ENCODE assay signal across 8 cellular contexts in the genomic region with DNA sequence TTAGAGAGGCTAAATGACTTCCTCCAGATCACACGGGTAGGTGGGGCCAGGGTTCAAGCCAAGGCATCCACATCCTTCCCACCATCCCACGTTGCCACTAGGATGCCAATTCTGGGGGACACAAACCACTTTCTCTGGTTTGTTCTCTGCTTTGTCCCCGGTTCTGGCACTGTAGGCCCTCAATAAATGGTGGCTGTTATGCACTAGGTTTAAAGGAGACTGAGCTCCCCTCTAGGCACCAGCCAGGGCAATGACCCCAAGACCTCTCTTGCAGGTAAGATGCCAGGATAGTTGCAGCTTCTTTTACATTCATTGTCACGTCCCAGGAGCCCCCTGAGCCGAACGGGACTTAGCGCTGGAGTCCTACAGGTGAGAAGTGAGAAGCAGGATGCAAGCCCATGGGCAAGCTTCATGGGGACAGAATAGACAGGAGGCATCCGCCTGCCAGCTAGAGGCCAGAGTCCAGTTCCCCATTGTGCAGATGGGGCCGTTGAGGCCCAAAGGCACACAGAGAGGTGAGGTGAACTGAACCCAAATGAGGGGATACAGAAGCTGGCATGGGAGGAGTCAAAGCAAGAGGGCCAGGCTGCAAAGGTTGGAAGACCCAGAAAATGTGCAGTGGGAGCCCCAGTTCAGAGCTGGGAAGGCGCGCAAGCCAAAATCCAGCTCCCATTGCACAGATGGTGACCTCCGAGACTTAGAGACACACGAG. TPM values are rescaled to one million over a fixed set of nuclear protein-coding genes. Genes with fewer than 3 reads are reported as not detected.
DNase-seq lines count a peak whose midpoint lies in the region; ATAC-seq and TF ChIP-seq lines count a peak whose summit lies in the region.

No MANE protein-coding gene starts in this region.

- POLR2A ChIA-PET in Caco-2 (lab: Charles Lee): interaction anchor here (1.0 to 2.1 kb wide), 14 partner anchors 13 to 393 kb away, joined by 3 to 19 read pairs (median 4); a partner anchor contains a TSS

- no peaks in the 10 kb centered on the region for H3K9me3 ChIP-seq in Caco-2
- no peaks in the 10 kb centered on the region for H3K9me3 ChIP-seq in ectodermal cell (ENCODE audit: control insufficient read depth, low read length)
- H3K9me3 ChIP-seq in neuronal stem cell (replicated peaks in 1 of 2; ENCODE audit: control insufficient read depth in 2 of 2, insufficient read depth in 1 of 2, low read depth in 1 of 2, low read length in 2 of 2): peaks cover 0 to 2% of the 10 kb centered on the region in 2 donors

- no peak overlapping the region for H2AFZ ChIP-seq in neuronal stem cell (ENCODE audit: low read length)

- H2BK120ac ChIP-seq in neuronal stem cell (ENCODE audit: low read depth, low read length): no peak overlapping the region

- DNase-seq in Caco-2 (peak in 1 of 2 experiments; percentile 47), NB4 (ENCODE audit: low read depth) (no peak), neuronal stem cell (ENCODE audit: low spot score) (no peak), NCI-H446 (lab: John Stamatoyannopoulos, UW) (no peak), inferior parietal cortex (ENCODE audit: extremely low spot score) (no peak)
- DNase-seq in activated CD8-positive, alpha-beta memory T cell treated with anti-CD3 and anti-CD28 coated beads, Interleukin-2, amount 50 U/mL, for 4 hours: no peak

- no peak overlapping the region for H3K4ac ChIP-seq in neuronal stem cell (ENCODE audit: low read length)

- TF ChIP-seq CTCF in Caco-2 (IDR thresholded peaks at IDR 0.05; ENCODE audit: insufficient read depth in 1 of 2, low read depth in 1 of 2, low read length in 1 of 2, severe bottlenecking in 1 of 2, unreplicated experiment in 1 of 2) (no peak), NB4 (IDR thresholded peaks at IDR 0.05; ENCODE audit: low read depth, low read length) (no peak)

- peak overlapping the region; percentile 75 for H2BK12ac ChIP-seq in neuronal stem cell (ENCODE audit: low read length)

- no peak overlapping the region for H2BK5ac ChIP-seq in neuronal stem cell (ENCODE audit: low read length)

- H2BK15ac ChIP-seq in neuronal stem cell (ENCODE audit: low read length): no peak overlapping the region

- H3K9ac ChIP-seq in neuronal stem cell (ENCODE audit: low read depth, low read length, poor library complexity): peak overlapping the region; percentile 68

- no peak overlapping the region for H3K14ac ChIP-seq in neuronal stem cell (ENCODE audit: low read length)

- H3K27me3 Mint-ChIP-seq in Caco-2 (ENCODE audit: insufficient read depth, unreplicated experiment): no peaks in the 10 kb centered on the region

- H3K23ac ChIP-seq in neuronal stem cell (ENCODE audit: low read depth, low read length, poor library complexity): peak overlapping the region; percentile 55

- no peak overlapping the region for H4K8ac ChIP-seq in neuronal stem cell (ENCODE audit: low read depth, low read length)

- peak overlapping the region; percentile 77 for H2AK5ac ChIP-seq in neuronal stem cell (ENCODE audit: low read depth, low read length)

- H3K4me2 ChIP-seq in neuronal stem cell (ENCODE audit: insufficient read depth, low read length, poor library complexity, severe bottlenecking): peak overlapping the region; percentile 70

- H3K36me3 ChIP-seq in Caco-2 (ENCODE audit: control insufficient read depth, insufficient read depth, low read length) (peaks cover 2% of the 10 kb centered on the region; the same call in 1 of the 2 replicates), ectodermal cell (ENCODE audit: control insufficient read depth, insufficient read depth, low read length) (no peaks in the 10 kb centered on the region), neuronal stem cell (replicated peaks in 1 of 2; ENCODE audit: control insufficient read depth in 2 of 2, insufficient read depth in 2 of 2, low read length in 2 of 2) (no peaks in the 10 kb centered on the region)

- H3K4me1 Mint-ChIP-seq in Caco-2 (ENCODE audit: low read depth, unreplicated experiment): no peaks in the 10 kb centered on the region

- peaks cover 10% of the 10 kb centered on the region for H3K36me3 Mint-ChIP-seq in Caco-2 (ENCODE audit: insufficient read depth, unreplicated experiment)

- no peak for TF ChIP-seq POLR2A in NB4 (IDR thresholded peaks at IDR 0.05; ENCODE audit: extremely low read depth, insufficient read length)

- no peaks in the 10 kb centered on the region for H3K9me3 Mint-ChIP-seq in Caco-2 (ENCODE audit: unreplicated experiment)

- H3K4me1 ChIP-seq in Caco-2: peaks cover 20% of the 10 kb centered on the region
- H3K4me1 ChIP-seq in ectodermal cell (ENCODE audit: control insufficient read depth, insufficient read depth, low read length): no peaks in the 10 kb centered on the region
- H3K4me1 ChIP-seq in neuronal stem cell (ENCODE audit: control insufficient read depth in 2 of 2, insufficient read depth in 1 of 2, low read depth in 1 of 2, low read length in 2 of 2): peaks cover 0 to 2% of the 10 kb centered on the region in 2 donors

- H3K4me3 Mint-ChIP-seq in Caco-2 (ENCODE audit: unreplicated experiment): peak overlapping the region; percentile 71

- H3K18ac ChIP-seq in neuronal stem cell (ENCODE audit: low read length): peak overlapping the region; percentile 87

- H3K4me3 ChIP-seq in Caco-2 (ENCODE audit: low read depth, low read length): peak overlapping the region; percentile 65
- peak overlapping the region; percentile 73 for H3K4me3 ChIP-seq in NB4 (ENCODE audit: low read depth, low read length)
- peak overlapping the region; percentile 47 for H3K4me3 ChIP-seq in ectodermal cell (ENCODE audit: insufficient read depth, low read depth, low read length)
- H3K4me3 ChIP-seq in neuronal stem cell (ENCODE audit: low read length in 2 of 2): peak overlapping the region in 1 of 2 donors; percentile 90

- TSS peak; percentile 82 for BruUV-seq in Caco-2 (replicated peaks; lab: Mats Ljungman, UMichigan)

- H3K27ac ChIP-seq in ectodermal cell (ENCODE audit: insufficient read depth, low read depth, low read length, poor library complexity, severe bottlenecking) (no peak overlapping the region), neuronal stem cell (replicated peaks; ENCODE audit: low read length) (no peak overlapping the region)

- CTCF ChIA-PET in Caco-2 (lab: Charles Lee): interaction anchor here (0.8 to 1.9 kb wide), 8 partner anchors 9 to 52 kb away, joined by 3 to 39 read pairs (median 4); a partner anchor contains a TSS

- intact Hi-C loops in Caco-2 (cut with micrococcal nuclease; ENCODE audit: unreplicated experiment): no loop called here

- ATAC-seq in HG03175 (IDR thresholded peaks at IDR 0.05; ENCODE audit: unreplicated experiment): no peak

- H4K91ac ChIP-seq in neuronal stem cell (ENCODE audit: low read depth, low read length, poor library complexity): no peak overlapping the region

- no peaks in the 10 kb centered on the region for H3K79me1 ChIP-seq in neuronal stem cell (ENCODE audit: low read depth, low read length)

- H3K27ac Mint-ChIP-seq in Caco-2 (ENCODE audit: unreplicated experiment): peak overlapping the region; percentile 33

- WGBS in ectodermal cell, 2 experiments: 85 to 86% methylated on average over 13 of the region's 13 CpGs
- WGBS in neuronal stem cell (ENCODE audit: extremely low coverage in 2 of 2, insufficient read length in 2 of 2, insufficient replicate concordance in 1 of 2), 2 donors: no CpG with 5 or more reads among the region's 13 CpGs

- H3K27me3 ChIP-seq in Caco-2 (replicated peaks; ENCODE audit: control insufficient read depth, insufficient read depth, low read length) (no peaks in the 10 kb centered on the region), ectodermal cell (ENCODE audit: control insufficient read depth, insufficient read depth, low read length, poor library complexity, severe bottlenecking) (no peaks in the 10 kb centered on the region), neuronal stem cell (ENCODE audit: control insufficient read depth in 3 of 3, insufficient read depth in 3 of 3, low read depth in 1 of 3, low read length in 3 of 3) (peaks cover 0 to 3% (median 0%) of the 10 kb centered on the region in 3 experiments)

RNA-seq across cellular contexts. Expression of a gene that starts 0.7 kb away (rescaled TPM):
- total RNA-seq in Caco-2 (2022): 37.3 and 39.5 TPM in 2 replicates
- polyA plus RNA-seq in ectodermal cell (2013, experiment 1 of 4): 4.5 TPM
- 5.2 TPM for polyA plus RNA-seq in ectodermal cell (2013, experiment 2 of 4)
- polyA plus RNA-seq in ectodermal cell (2013, experiment 3 of 4): 4.4 TPM
- 2.9 TPM for polyA plus RNA-seq in ectodermal cell (2013, experiment 4 of 4)
- polyA plus RNA-seq in neuronal stem cell (2013, experiment 1 of 2): 3.3 TPM
- 3.1 TPM for polyA plus RNA-seq in neuronal stem cell (2013, experiment 2 of 2)

RNA-seq across cellular contexts. Expression of a gene that starts 12.4 kb away (rescaled TPM):
- total RNA-seq in Caco-2 (2022): 2.9 and 4.6 TPM in 2 replicates
- polyA plus RNA-seq in ectodermal cell (2013, experiment 1 of 4): 4.0 TPM
- 3.6 TPM for polyA plus RNA-seq in ectodermal cell (2013, experiment 2 of 4)
- 3.5 TPM for polyA plus RNA-seq in ectodermal cell (2013, experiment 3 of 4)
- 3.4 TPM for polyA plus RNA-seq in ectodermal cell (2013, experiment 4 of 4)
- 1.6 TPM for polyA plus RNA-seq in neuronal stem cell (2013, experiment 1 of 2)
- polyA plus RNA-seq in neuronal stem cell (2013, experiment 2 of 2): 1.6 TPM

RNA-seq across cellular contexts. Expression of a gene that starts 33.2 kb away (rescaled TPM):
- 67.5 and 74.7 TPM in 2 replicates for total RNA-seq in Caco-2 (2022)
- 32.8 TPM for polyA plus RNA-seq in ectodermal cell (2013, experiment 1 of 4)
- polyA plus RNA-seq in ectodermal cell (2013, experiment 2 of 4): 37.6 TPM
- 26.5 TPM for polyA plus RNA-seq in ectodermal cell (2013, experiment 3 of 4)
- 27.6 TPM for polyA plus RNA-seq in ectodermal cell (2013, experiment 4 of 4)
- polyA plus RNA-seq in neuronal stem cell (2013, experiment 1 of 2): 20.5 TPM
- 19.9 TPM for polyA plus RNA-seq in neuronal stem cell (2013, experiment 2 of 2)

RNA-seq across cellular contexts. Expression of a gene that starts 45.2 kb away (rescaled TPM):
- total RNA-seq in Caco-2 (2022): 98.4 and 105 TPM in 2 replicates
- polyA plus RNA-seq in ectodermal cell (2013, experiment 1 of 4): 22.8 TPM
- 18.8 TPM for polyA plus RNA-seq in ectodermal cell (2013, experiment 2 of 4)
- 18.7 TPM for polyA plus RNA-seq in ectodermal cell (2013, experiment 3 of 4)
- 23.3 TPM for polyA plus RNA-seq in ectodermal cell (2013, experiment 4 of 4)
- 12.9 TPM for polyA plus RNA-seq in neuronal stem cell (2013, experiment 1 of 2)
- polyA plus RNA-seq in neuronal stem cell (2013, experiment 2 of 2): 13.4 TPM

RNA-seq across cellular contexts. Expression of a gene that starts 52.7 kb away (rescaled TPM):
- total RNA-seq in Caco-2 (2022): 3.4 and 4.5 TPM in 2 replicates
- polyA plus RNA-seq in ectodermal cell (2013, experiment 1 of 4): not detected
- 0.12 TPM for polyA plus RNA-seq in ectodermal cell (2013, experiment 2 of 4)
- polyA plus RNA-seq in ectodermal cell (2013, experiment 3 of 4): not detected
- polyA plus RNA-seq in ectodermal cell (2013, experiment 4 of 4): 0.16 TPM
- polyA plus RNA-seq in neuronal stem cell (2013, experiment 1 of 2): 0.04 TPM
- 0.03 TPM for polyA plus RNA-seq in neuronal stem cell (2013, experiment 2 of 2)
